Comparison of ENCODE assay signal across 14 cellular contexts in genomic region chr13:95155504-95155903, GRCh38.
"Had no signal": no experiment of that assay in that cellular context is flagged by ENCODE, and none has a peak within 500 bp of the region (broad histone marks: within the 10 kb centered on the region; RNA-seq: fewer than 3 reads in every experiment).

No MANE protein-coding gene starts in this region.

- H3K36me3 Mint-ChIP-seq: activated naive CD4-positive, alpha-beta T cell treated with anti-CD3 and anti-CD28 coated beads, Interleukin-2, amount 10 ng/mL, durations not matched to agents 7 days and 5 days had no signal

- H3K27me3 Mint-ChIP-seq: activated CD4-positive, alpha-beta T cell treated with anti-CD3 and anti-CD28 coated beads, Interleukin-2, amount 10 ng/mL, durations not matched to agents 24 days and 14 days; activated naive CD4-positive, alpha-beta T cell treated with anti-CD3 and anti-CD28 coated beads, Interleukin-2, amount 10 ng/mL, durations not matched to agents 7 days and 5 days; stimulated activated memory B cell treated with anti-CD40 and anti-IgM and Interleukin-4, amounts not matched to agents 10 μg/mL and 1 μg/mL and 100 μg/mL, for 72 hours had no signal

- DNase-seq: activated CD4-positive, alpha-beta T cell treated with anti-CD3 and anti-CD28 coated beads, Interleukin-2, amount 10 ng/mL, durations not matched to agents 24 days and 14 days; activated CD8-positive, alpha-beta memory T cell treated with anti-CD3 and anti-CD28 coated beads for 24 hours; activated naive CD4-positive, alpha-beta T cell treated with anti-CD3 and anti-CD28 coated beads, Interleukin-2, amount 10 ng/mL, durations not matched to agents 7 days and 5 days; effector CD4-positive, alpha-beta T cell; gastrocnemius medialis; kidney; nephron progenitor cell; psoas muscle; spleen; stimulated activated CD4-positive, alpha-beta T cell treated with anti-CD3 and anti-CD28 coated beads, Interleukin-1b, Interleukin-23, amount 100 ng/mL, for 48 hours had no signal

- H3K4me3 ChIP-seq: gastrocnemius medialis, psoas muscle, spleen, tibial nerve had no signal

- H3K27me3 ChIP-seq: gastrocnemius medialis, spleen, tibial nerve had no signal

- H3K36me3 ChIP-seq: gastrocnemius medialis, tibial nerve had no signal

- H3K27ac ChIP-seq: gastrocnemius medialis, psoas muscle, spleen, tibial nerve had no signal

- H3K9me3 Mint-ChIP-seq: activated CD4-positive, alpha-beta T cell treated with anti-CD3 and anti-CD28 coated beads, Interleukin-2, amount 10 ng/mL, durations not matched to agents 24 days and 14 days; activated naive CD4-positive, alpha-beta T cell treated with anti-CD3 and anti-CD28 coated beads, Interleukin-2, amount 10 ng/mL, durations not matched to agents 7 days and 5 days; nephron progenitor cell; stimulated activated memory B cell treated with anti-CD40 and anti-IgM and Interleukin-4, amounts not matched to agents 10 μg/mL and 1 μg/mL and 100 μg/mL, for 72 hours had no signal

- H3K4me1 Mint-ChIP-seq: activated naive CD4-positive, alpha-beta T cell treated with anti-CD3 and anti-CD28 coated beads, Interleukin-2, amount 10 ng/mL, durations not matched to agents 7 days and 5 days; stimulated activated memory B cell treated with anti-CD40 and anti-IgM and Interleukin-4, amounts not matched to agents 10 μg/mL and 1 μg/mL and 100 μg/mL, for 72 hours had no signal

- H3K9me3 ChIP-seq: gastrocnemius medialis, psoas muscle, spleen, tibial nerve had no signal

- H3K4me1 ChIP-seq: gastrocnemius medialis, psoas muscle, spleen had no signal

- H3K4me3 Mint-ChIP-seq: activated CD4-positive, alpha-beta T cell treated with anti-CD3 and anti-CD28 coated beads, Interleukin-2, amount 10 ng/mL, durations not matched to agents 24 days and 14 days; activated naive CD4-positive, alpha-beta T cell treated with anti-CD3 and anti-CD28 coated beads, Interleukin-2, amount 10 ng/mL, durations not matched to agents 7 days and 5 days; nephron progenitor cell; stimulated activated memory B cell treated with anti-CD40 and anti-IgM and Interleukin-4, amounts not matched to agents 10 μg/mL and 1 μg/mL and 100 μg/mL, for 72 hours had no signal

- H3K27ac Mint-ChIP-seq: activated CD4-positive, alpha-beta T cell treated with anti-CD3 and anti-CD28 coated beads, Interleukin-2, amount 10 ng/mL, durations not matched to agents 24 days and 14 days; activated naive CD4-positive, alpha-beta T cell treated with anti-CD3 and anti-CD28 coated beads, Interleukin-2, amount 10 ng/mL, durations not matched to agents 7 days and 5 days; nephron progenitor cell; stimulated activated memory B cell treated with anti-CD40 and anti-IgM and Interleukin-4, amounts not matched to agents 10 μg/mL and 1 μg/mL and 100 μg/mL, for 72 hours had no signal

- FAIRE-seq: colon, kidney had no signal

- ATAC-seq: gastrocnemius medialis; psoas muscle; sciatic nerve; stimulated activated memory B cell treated with anti-CD40 and anti-IgM and Interleukin-4, amounts not matched to agents 10 μg/mL and 1 μg/mL and 100 μg/mL, for 72 hours had no signal
